Comparison of ENCODE assay signal across 16 cellular contexts in the genomic region with DNA sequence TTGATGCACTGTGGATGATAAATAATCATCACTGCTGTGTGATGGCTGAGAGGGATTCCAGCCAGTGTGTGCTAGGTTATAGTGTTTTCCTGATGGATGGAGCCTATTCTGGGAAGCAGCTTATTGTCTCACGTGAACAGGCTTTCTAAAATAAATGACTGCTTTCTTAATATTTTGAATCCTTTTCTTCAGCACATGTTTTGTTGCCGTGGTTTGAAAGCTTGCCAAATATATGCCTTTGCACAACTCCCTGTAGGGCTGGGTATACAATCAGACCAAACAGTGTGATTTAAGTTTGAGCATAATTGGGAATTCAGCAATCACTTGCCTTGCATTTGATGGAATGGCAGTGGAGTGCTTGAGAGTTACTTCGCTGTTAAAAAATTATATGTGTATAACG.
"Had no signal": no experiment of that assay in that cellular context is flagged by ENCODE, and none has a peak within 500 bp of the region (broad histone marks: within the 10 kb centered on the region; RNA-seq: fewer than 3 reads in every experiment).

No MANE protein-coding gene starts in this region.

- H3K4me3 Mint-ChIP-seq: activated CD8-positive, alpha-beta T cell treated with anti-CD3 and anti-CD28 coated beads, Interleukin-2, amount 10 ng/mL, durations not matched to agents 7 days and 5 days; nephron progenitor cell; stimulated activated naive B cell treated with anti-CD40 and anti-IgM and Interleukin-4, amounts not matched to agents 10 μg/mL and 1 μg/mL and 100 μg/mL, for 72 hours had no signal

- H3K27me3 Mint-ChIP-seq: stimulated activated naive B cell treated with anti-CD40 and anti-IgM and Interleukin-4, amounts not matched to agents 10 μg/mL and 1 μg/mL and 100 μg/mL, for 72 hours had no signal

- H3K27ac ChIP-seq: coronary artery, prostate gland, spleen, tibial nerve had no signal

- H3K36me3 ChIP-seq: prostate gland, spleen, tibial nerve had no signal

- ATAC-seq: activated CD8-positive, alpha-beta T cell treated with anti-CD3 and anti-CD28 coated beads, Interleukin-2, amount 10 ng/mL, durations not matched to agents 7 days and 5 days; left lobe of liver; sciatic nerve; stimulated activated naive B cell treated with anti-CD40 and anti-IgM and Interleukin-4, amounts not matched to agents 10 μg/mL and 1 μg/mL and 100 μg/mL, for 72 hours had no signal

- H3K9me3 ChIP-seq: prostate gland, spleen, tibial nerve had no signal

- H3K4me3 ChIP-seq: coronary artery, prostate gland, spleen, tibial nerve had no signal

- DNase-seq: activated CD4-positive, alpha-beta T cell treated with anti-CD3 and anti-CD28 coated beads for 4 hours; activated CD8-positive, alpha-beta memory T cell treated with anti-CD3 and anti-CD28 coated beads, Interleukin-2, amount 50 U/mL, for 48 hours; activated CD8-positive, alpha-beta T cell treated with anti-CD3 and anti-CD28 coated beads, Interleukin-2, amount 10 ng/mL, durations not matched to agents 7 days and 5 days; activated naive CD4-positive, alpha-beta T cell; caudate nucleus; effector CD4-positive, alpha-beta T cell; head of caudate nucleus; nephron progenitor cell; spleen; stimulated activated CD4-positive, alpha-beta T cell treated with anti-CD3 and anti-CD28 coated beads, Interleukin-1b, Interleukin-23, amount 100 ng/mL, for 48 hours; stimulated activated naive B cell treated with anti-CD40 and anti-IgM and Interleukin-4, amounts not matched to agents 10 μg/mL and 1 μg/mL and 100 μg/mL, for 72 hours had no signal

- H3K4me1 Mint-ChIP-seq: stimulated activated naive B cell treated with anti-CD40 and anti-IgM and Interleukin-4, amounts not matched to agents 10 μg/mL and 1 μg/mL and 100 μg/mL, for 72 hours had no signal

- H3K9me3 Mint-ChIP-seq: nephron progenitor cell; stimulated activated naive B cell treated with anti-CD40 and anti-IgM and Interleukin-4, amounts not matched to agents 10 μg/mL and 1 μg/mL and 100 μg/mL, for 72 hours had no signal

- H3K4me1 ChIP-seq: prostate gland, spleen, tibial nerve had no signal

- H3K27me3 ChIP-seq: spleen, tibial nerve had no signal

- H3K27ac Mint-ChIP-seq: activated CD8-positive, alpha-beta T cell treated with anti-CD3 and anti-CD28 coated beads, Interleukin-2, amount 10 ng/mL, durations not matched to agents 7 days and 5 days; nephron progenitor cell; stimulated activated naive B cell treated with anti-CD40 and anti-IgM and Interleukin-4, amounts not matched to agents 10 μg/mL and 1 μg/mL and 100 μg/mL, for 72 hours had no signal
